ENCODE assay signal across 17 cellular contexts in the genomic region with DNA sequence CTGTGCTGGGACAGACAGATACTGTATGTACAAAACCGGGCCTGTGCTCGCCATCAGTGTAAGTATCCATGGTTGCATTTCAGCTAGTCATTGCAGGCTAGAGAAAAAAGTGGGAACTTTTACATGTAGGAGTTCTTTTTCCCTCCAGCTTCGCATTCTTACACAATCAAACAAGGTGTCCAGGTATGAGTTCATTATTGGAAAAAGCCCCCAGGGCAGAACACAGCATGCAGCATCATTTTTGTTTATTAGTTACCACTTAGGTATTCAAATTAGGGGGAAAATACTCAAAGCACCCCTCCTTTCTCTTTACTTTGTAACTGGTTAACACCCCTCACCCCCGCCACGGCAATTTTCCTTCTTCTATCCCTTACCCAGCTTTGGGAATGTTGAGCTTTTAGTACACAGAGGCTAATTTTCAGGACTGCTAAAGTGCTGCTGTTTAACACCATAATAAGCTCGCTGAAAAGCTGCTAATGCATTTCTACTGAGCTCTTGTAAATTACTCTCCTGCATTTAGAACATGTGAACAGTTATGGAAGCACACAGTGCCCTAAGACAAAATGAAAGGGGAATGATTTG. TPM values are rescaled to one million over a fixed set of nuclear protein-coding genes. Genes with fewer than 3 reads are reported as not detected.
"Had no signal": no experiment of that assay in that cellular context is flagged by ENCODE, and none has a peak within 500 bp of the region (broad histone marks: within the 10 kb centered on the region; RNA-seq: fewer than 3 reads in every experiment).

No MANE protein-coding gene starts in this region.

- H3K4me1 Mint-ChIP-seq: activated B cell treated with CpG ODN at 0.5 μM for 24 hours; activated CD4-positive, alpha-beta T cell treated with anti-CD3 and anti-CD28 coated beads, Interleukin-2, amount 10 ng/mL, durations not matched to agents 24 days and 14 days; activated T-helper 17 cell treated with anti-CD3 and anti-CD28 coated beads, Interleukin-2, amount 50 U/mL, for 72 hours; stimulated activated memory B cell treated with anti-CD40 and anti-IgM and Interleukin-4, amounts not matched to agents 10 μg/mL and 1 μg/mL and 100 μg/mL, for 72 hours had no signal

- H3K27ac ChIP-seq: epithelial cell of prostate, hepatocyte, right atrium auricular region, tibial nerve had no signal

- DNase-seq: activated B cell treated with CpG ODN at 0.5 μM for 24 hours; activated CD4-positive, alpha-beta T cell treated with anti-CD3 and anti-CD28 coated beads, Interleukin-2, amount 10 ng/mL, durations not matched to agents 24 days and 14 days; activated naive CD4-positive, alpha-beta T cell treated with anti-CD3 and anti-CD28 coated beads for 36 hours; activated T-cell treated with anti-CD3 and anti-CD28 coated beads for 4 hours; central memory CD4-positive, alpha-beta T cell; cortex of kidney; effector memory CD4-positive, alpha-beta T cell; posterior cingulate gyrus; small intestine had no signal

- H3K36me3 Mint-ChIP-seq: stimulated activated memory B cell treated with anti-CD40 and anti-IgM and Interleukin-4, amounts not matched to agents 10 μg/mL and 1 μg/mL and 100 μg/mL, for 72 hours had no signal

- H3K9me3 Mint-ChIP-seq: activated B cell treated with CpG ODN at 0.5 μM for 24 hours; activated CD4-positive, alpha-beta T cell treated with anti-CD3 and anti-CD28 coated beads, Interleukin-2, amount 10 ng/mL, durations not matched to agents 24 days and 14 days; activated naive CD4-positive, alpha-beta T cell treated with anti-CD3 and anti-CD28 coated beads for 36 hours; activated T-helper 17 cell treated with anti-CD3 and anti-CD28 coated beads, Interleukin-2, amount 50 U/mL, for 72 hours; stimulated activated memory B cell treated with anti-CD40 and anti-IgM and Interleukin-4, amounts not matched to agents 10 μg/mL and 1 μg/mL and 100 μg/mL, for 72 hours had no signal

- H3K27ac Mint-ChIP-seq: activated B cell treated with CpG ODN at 0.5 μM for 24 hours; activated CD4-positive, alpha-beta T cell treated with anti-CD3 and anti-CD28 coated beads, Interleukin-2, amount 10 ng/mL, durations not matched to agents 24 days and 14 days; activated naive CD4-positive, alpha-beta T cell treated with anti-CD3 and anti-CD28 coated beads for 36 hours; activated T-helper 17 cell treated with anti-CD3 and anti-CD28 coated beads, Interleukin-2, amount 50 U/mL, for 72 hours; stimulated activated memory B cell treated with anti-CD40 and anti-IgM and Interleukin-4, amounts not matched to agents 10 μg/mL and 1 μg/mL and 100 μg/mL, for 72 hours had no signal

- H3K9me3 ChIP-seq: right atrium auricular region, tibial nerve had no signal

- H3K27me3 ChIP-seq: hepatocyte, right atrium auricular region, tibial nerve had no signal

- H3K4me3 Mint-ChIP-seq: activated B cell treated with CpG ODN at 0.5 μM for 24 hours; activated CD4-positive, alpha-beta T cell treated with anti-CD3 and anti-CD28 coated beads, Interleukin-2, amount 10 ng/mL, durations not matched to agents 24 days and 14 days; activated naive CD4-positive, alpha-beta T cell treated with anti-CD3 and anti-CD28 coated beads for 36 hours; activated T-helper 17 cell treated with anti-CD3 and anti-CD28 coated beads, Interleukin-2, amount 50 U/mL, for 72 hours; stimulated activated memory B cell treated with anti-CD40 and anti-IgM and Interleukin-4, amounts not matched to agents 10 μg/mL and 1 μg/mL and 100 μg/mL, for 72 hours had no signal

- H3K4me3 ChIP-seq: hepatocyte, right atrium auricular region, tibial nerve had no signal

- H3K36me3 ChIP-seq: right atrium auricular region, tibial nerve had no signal

- ATAC-seq: activated T-helper 17 cell treated with anti-CD3 and anti-CD28 coated beads, Interleukin-2, amount 50 U/mL, for 72 hours; stimulated activated memory B cell treated with anti-CD40 and anti-IgM and Interleukin-4, amounts not matched to agents 10 μg/mL and 1 μg/mL and 100 μg/mL, for 72 hours had no signal

- H3K4me1 ChIP-seq: right atrium auricular region, tibial nerve had no signal

RNA-seq across cellular contexts. Expression of gene UPP2, which starts 13.6 kb away (rescaled TPM):
- total RNA-seq: activated B cell treated with CpG ODN at 0.5 μM for 24 hours; activated CD4-positive, alpha-beta T cell treated with anti-CD3 and anti-CD28 coated beads, Interleukin-2, amount 10 ng/mL, durations not matched to agents 24 days and 14 days; activated CD8-positive, alpha-beta memory T cell treated with anti-CD3 and anti-CD28 coated beads for 36 hours; activated naive CD4-positive, alpha-beta T cell treated with anti-CD3 and anti-CD28 coated beads for 36 hours; activated T-helper 17 cell treated with anti-CD3 and anti-CD28 coated beads, Interleukin-2, amount 50 U/mL, for 72 hours; kidney epithelial cell; right atrium auricular region; tibial nerve had no signal
- polyA plus RNA-seq: hepatocyte, small intestine had no signal
